In the genomic region with DNA sequence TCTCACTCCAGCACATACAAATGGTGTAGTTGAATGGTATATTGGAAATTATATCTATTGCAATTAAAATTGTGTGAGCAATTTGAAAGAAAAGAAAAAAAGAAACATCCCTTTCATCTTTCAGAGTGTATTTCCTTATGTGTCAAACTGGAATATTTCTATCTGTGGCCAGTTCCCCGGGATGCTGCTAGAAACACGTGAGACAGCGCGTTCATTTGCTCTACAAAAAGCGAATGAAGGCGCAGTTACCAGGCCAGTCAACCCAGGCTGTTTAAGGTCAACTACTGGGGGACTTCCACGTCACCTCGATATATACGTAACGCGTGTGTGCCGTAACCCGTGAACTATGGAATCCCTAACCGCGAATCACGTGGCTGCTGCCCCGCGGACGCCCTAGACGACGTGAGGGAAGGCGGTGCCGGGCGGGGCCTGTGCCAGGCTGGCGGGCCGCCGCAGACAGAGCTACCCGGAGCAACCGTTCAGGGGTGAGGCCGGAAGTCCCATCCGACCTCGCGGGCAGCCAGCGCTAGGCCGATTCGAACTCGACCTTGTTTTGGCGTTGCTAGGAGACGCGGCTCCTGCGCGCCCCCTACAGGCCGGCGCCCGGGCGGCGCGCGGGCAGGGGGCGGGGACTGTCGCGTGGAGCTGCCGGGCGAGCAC, we compare ENCODE assay signal across 1 cellular context.
TF ChIP-seq lines count a peak whose summit lies in the region.

No MANE protein-coding gene starts in this region.

TF ChIP-seq in HEK293, 187 proteins besides CTCF, POLR2A, EP300 and RAD21 (continued from another document and continues in another):
- TF ChIP-seq ZNF2 (tag by site-specific recombination; IDR thresholded peaks at IDR 0.05) (peak; percentile 15; the same call in 1 of the 2 replicates), ZNF248 (tag by site-specific recombination; IDR thresholded peaks at IDR 0.05) (no peak), ZNF174 (tag by site-specific recombination; IDR thresholded peaks at IDR 0.05) (no peak), ZNF707 (tag by site-specific recombination; IDR thresholded peaks at IDR 0.05) (no peak), ZNF112 (tag by site-specific recombination; IDR thresholded peaks at IDR 0.05) (no peak), SP3 (tag by site-specific recombination; IDR thresholded peaks at IDR 0.05) (peak; percentile 71), ZNF677 (tag by site-specific recombination; IDR thresholded peaks at IDR 0.05) (no peak), ZSCAN16 (tag by site-specific recombination; IDR thresholded peaks at IDR 0.05) (no peak), YY1 (tag by site-specific recombination; IDR thresholded peaks at IDR 0.05) (no peak), IKZF3 (tag by site-specific recombination; IDR thresholded peaks at IDR 0.05) (no peak), ZNF239 (tag by site-specific recombination; IDR thresholded peaks at IDR 0.05) (no peak), ZNF121 (tag by site-specific recombination; IDR thresholded peaks at IDR 0.05) (no peak), GLI2 (tag by site-specific recombination; IDR thresholded peaks at IDR 0.05; ENCODE audit: borderline replicate concordance, low read depth) (no peak), ZNF701 (tag by site-specific recombination; IDR thresholded peaks at IDR 0.05) (no peak), BCL11B (tag by site-specific recombination; IDR thresholded peaks at IDR 0.05; ENCODE audit: low read depth) (no peak), TRIM28 (IDR thresholded peaks at IDR 0.05; ENCODE audit: borderline replicate concordance, low read length) (peak; percentile 53; the same call in 1 of the 2 replicates), ZNF747 (tag by site-specific recombination; IDR thresholded peaks at IDR 0.05) (no peak), ZNF394 (tag by site-specific recombination; IDR thresholded peaks at IDR 0.05; ENCODE audit: borderline replicate concordance) (no peak), ZNF157 (tag by site-specific recombination; IDR thresholded peaks at IDR 0.05) (no peak), ZBTB8A (tag by site-specific recombination; IDR thresholded peaks at IDR 0.05) (no peak), FEZF1 (tag by site-specific recombination; IDR thresholded peaks at IDR 0.05) (no peak), TCF7L2 (IDR thresholded peaks at IDR 0.05; ENCODE audit: borderline replicate concordance, low read depth, low read length) (no peak), ZNF350 (tag by site-specific recombination; IDR thresholded peaks at IDR 0.05) (no peak), ZNF558 (tag by site-specific recombination; IDR thresholded peaks at IDR 0.05) (no peak), ZNF433 (tag by site-specific recombination; IDR thresholded peaks at IDR 0.05; ENCODE audit: low read depth) (no peak), ZNF23 (tag by site-specific recombination; IDR thresholded peaks at IDR 0.05; ENCODE audit: borderline replicate concordance) (no peak), ZNF521 (tag by site-specific recombination; IDR thresholded peaks at IDR 0.05) (no peak), ZNF404 (tag by site-specific recombination; IDR thresholded peaks at IDR 0.05) (no peak), ZNF510 (tag by site-specific recombination; IDR thresholded peaks at IDR 0.05; ENCODE audit: insufficient replicate concordance) (no peak), ZFP41 (tag by site-specific recombination; IDR thresholded peaks at IDR 0.05; ENCODE audit: borderline replicate concordance) (no peak), ZNF626 (tag by site-specific recombination; IDR thresholded peaks at IDR 0.05) (no peak), SP2 (tag by site-specific recombination; IDR thresholded peaks at IDR 0.05) (peak; percentile 70), ZBTB17 (tag by site-specific recombination; IDR thresholded peaks at IDR 0.05) (peak; percentile 80)
- TF ChIP-seq, protein P1, sequence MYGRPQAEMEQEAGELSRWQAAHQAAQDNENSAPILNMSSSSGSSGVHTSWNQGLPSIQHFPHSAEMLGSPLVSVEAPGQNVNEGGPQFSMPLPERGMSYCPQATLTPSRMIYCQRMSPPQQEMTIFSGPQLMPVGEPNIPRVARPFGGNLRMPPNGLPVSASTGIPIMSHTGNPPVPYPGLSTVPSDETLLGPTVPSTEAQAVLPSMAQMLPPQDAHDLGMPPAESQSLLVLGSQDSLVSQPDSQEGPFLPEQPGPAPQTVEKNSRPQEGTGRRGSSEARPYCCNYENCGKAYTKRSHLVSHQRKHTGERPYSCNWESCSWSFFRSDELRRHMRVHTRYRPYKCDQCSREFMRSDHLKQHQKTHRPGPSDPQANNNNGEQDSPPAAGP (tag by site-specific recombination; IDR thresholded peaks at IDR 0.05): no peak
- TF ChIP-seq, protein P2, sequence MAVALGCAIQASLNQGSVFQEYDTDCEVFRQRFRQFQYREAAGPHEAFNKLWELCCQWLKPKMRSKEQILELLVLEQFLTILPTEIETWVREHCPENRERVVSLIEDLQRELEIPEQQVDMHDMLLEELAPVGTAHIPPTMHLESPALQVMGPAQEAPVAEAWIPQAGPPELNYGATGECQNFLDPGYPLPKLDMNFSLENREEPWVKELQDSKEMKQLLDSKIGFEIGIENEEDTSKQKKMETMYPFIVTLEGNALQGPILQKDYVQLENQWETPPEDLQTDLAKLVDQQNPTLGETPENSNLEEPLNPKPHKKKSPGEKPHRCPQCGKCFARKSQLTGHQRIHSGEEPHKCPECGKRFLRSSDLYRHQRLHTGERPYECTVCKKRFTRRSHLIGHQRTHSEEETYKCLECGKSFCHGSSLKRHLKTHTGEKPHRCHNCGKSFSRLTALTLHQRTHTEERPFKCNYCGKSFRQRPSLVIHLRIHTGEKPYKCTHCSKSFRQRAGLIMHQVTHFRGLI (tag by site-specific recombination; IDR thresholded peaks at IDR 0.05): no peak
- TF ChIP-seq, protein P3, sequence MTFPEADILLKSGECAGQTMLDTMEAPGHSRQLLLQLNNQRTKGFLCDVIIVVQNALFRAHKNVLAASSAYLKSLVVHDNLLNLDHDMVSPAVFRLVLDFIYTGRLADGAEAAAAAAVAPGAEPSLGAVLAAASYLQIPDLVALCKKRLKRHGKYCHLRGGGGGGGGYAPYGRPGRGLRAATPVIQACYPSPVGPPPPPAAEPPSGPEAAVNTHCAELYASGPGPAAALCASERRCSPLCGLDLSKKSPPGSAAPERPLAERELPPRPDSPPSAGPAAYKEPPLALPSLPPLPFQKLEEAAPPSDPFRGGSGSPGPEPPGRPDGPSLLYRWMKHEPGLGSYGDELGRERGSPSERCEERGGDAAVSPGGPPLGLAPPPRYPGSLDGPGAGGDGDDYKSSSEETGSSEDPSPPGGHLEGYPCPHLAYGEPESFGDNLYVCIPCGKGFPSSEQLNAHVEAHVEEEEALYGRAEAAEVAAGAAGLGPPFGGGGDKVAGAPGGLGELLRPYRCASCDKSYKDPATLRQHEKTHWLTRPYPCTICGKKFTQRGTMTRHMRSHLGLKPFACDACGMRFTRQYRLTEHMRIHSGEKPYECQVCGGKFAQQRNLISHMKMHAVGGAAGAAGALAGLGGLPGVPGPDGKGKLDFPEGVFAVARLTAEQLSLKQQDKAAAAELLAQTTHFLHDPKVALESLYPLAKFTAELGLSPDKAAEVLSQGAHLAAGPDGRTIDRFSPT (tag by site-specific recombination; IDR thresholded peaks at IDR 0.05): no peak; the same call in none of the 2 replicates
- TF ChIP-seq, protein P4, sequence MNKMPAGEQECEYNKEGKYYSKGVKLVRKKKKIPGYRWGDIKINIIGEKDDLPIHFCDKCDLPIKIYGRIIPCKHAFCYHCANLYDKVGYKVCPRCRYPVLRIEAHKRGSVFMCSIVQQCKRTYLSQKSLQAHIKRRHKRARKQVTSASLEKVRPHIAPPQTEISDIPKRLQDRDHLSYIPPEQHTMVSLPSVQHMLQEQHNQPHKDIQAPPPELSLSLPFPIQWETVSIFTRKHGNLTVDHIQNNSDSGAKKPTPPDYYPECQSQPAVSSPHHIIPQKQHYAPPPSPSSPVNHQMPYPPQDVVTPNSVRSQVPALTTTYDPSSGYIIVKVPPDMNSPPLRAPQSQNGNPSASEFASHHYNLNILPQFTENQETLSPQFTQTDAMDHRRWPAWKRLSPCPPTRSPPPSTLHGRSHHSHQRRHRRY (tag by site-specific recombination; IDR thresholded peaks at IDR 0.05): no peak
- TF ChIP-seq, protein P5, sequence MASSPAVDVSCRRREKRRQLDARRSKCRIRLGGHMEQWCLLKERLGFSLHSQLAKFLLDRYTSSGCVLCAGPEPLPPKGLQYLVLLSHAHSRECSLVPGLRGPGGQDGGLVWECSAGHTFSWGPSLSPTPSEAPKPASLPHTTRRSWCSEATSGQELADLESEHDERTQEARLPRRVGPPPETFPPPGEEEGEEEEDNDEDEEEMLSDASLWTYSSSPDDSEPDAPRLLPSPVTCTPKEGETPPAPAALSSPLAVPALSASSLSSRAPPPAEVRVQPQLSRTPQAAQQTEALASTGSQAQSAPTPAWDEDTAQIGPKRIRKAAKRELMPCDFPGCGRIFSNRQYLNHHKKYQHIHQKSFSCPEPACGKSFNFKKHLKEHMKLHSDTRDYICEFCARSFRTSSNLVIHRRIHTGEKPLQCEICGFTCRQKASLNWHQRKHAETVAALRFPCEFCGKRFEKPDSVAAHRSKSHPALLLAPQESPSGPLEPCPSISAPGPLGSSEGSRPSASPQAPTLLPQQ (tag by site-specific recombination; IDR thresholded peaks at IDR 0.05): no peak; the same call in 1 of the 2 replicates
- TF ChIP-seq, protein P6, sequence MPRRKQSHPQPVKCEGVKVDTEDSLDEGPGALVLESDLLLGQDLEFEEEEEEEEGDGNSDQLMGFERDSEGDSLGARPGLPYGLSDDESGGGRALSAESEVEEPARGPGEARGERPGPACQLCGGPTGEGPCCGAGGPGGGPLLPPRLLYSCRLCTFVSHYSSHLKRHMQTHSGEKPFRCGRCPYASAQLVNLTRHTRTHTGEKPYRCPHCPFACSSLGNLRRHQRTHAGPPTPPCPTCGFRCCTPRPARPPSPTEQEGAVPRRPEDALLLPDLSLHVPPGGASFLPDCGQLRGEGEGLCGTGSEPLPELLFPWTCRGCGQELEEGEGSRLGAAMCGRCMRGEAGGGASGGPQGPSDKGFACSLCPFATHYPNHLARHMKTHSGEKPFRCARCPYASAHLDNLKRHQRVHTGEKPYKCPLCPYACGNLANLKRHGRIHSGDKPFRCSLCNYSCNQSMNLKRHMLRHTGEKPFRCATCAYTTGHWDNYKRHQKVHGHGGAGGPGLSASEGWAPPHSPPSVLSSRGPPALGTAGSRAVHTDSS (tag by site-specific recombination; IDR thresholded peaks at IDR 0.05): no peak
- TF ChIP-seq, protein P7, sequence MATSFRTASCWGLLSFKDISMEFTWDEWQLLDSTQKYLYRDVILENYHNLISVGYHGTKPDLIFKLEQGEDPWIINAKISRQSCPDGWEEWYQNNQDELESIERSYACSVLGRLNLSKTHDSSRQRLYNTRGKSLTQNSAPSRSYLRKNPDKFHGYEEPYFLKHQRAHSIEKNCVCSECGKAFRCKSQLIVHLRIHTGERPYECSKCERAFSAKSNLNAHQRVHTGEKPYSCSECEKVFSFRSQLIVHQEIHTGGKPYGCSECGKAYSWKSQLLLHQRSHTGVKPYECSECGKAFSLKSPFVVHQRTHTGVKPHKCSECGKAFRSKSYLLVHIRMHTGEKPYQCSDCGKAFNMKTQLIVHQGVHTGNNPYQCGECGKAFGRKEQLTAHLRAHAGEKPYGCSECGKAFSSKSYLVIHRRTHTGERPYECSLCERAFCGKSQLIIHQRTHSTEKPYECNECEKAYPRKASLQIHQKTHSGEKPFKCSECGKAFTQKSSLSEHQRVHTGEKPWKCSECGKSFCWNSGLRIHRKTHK (tag by site-specific recombination; IDR thresholded peaks at IDR 0.05): no peak
- TF ChIP-seq, protein P8, sequence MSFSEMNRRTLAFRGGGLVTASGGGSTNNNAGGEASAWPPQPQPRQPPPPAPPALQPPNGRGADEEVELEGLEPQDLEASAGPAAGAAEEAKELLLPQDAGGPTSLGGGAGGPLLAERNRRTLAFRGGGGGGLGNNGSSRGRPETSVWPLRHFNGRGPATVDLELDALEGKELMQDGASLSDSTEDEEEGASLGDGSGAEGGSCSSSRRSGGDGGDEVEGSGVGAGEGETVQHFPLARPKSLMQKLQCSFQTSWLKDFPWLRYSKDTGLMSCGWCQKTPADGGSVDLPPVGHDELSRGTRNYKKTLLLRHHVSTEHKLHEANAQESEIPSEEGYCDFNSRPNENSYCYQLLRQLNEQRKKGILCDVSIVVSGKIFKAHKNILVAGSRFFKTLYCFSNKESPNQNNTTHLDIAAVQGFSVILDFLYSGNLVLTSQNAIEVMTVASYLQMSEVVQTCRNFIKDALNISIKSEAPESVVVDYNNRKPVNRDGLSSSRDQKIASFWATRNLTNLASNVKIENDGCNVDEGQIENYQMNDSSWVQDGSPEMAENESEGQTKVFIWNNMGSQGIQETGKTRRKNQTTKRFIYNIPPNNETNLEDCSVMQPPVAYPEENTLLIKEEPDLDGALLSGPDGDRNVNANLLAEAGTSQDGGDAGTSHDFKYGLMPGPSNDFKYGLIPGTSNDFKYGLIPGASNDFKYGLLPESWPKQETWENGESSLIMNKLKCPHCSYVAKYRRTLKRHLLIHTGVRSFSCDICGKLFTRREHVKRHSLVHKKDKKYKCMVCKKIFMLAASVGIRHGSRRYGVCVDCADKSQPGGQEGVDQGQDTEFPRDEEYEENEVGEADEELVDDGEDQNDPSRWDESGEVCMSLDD (tag by site-specific recombination; IDR thresholded peaks at IDR 0.05): no peak; the same call in 1 of the 2 replicates
- TF ChIP-seq, protein P9, sequence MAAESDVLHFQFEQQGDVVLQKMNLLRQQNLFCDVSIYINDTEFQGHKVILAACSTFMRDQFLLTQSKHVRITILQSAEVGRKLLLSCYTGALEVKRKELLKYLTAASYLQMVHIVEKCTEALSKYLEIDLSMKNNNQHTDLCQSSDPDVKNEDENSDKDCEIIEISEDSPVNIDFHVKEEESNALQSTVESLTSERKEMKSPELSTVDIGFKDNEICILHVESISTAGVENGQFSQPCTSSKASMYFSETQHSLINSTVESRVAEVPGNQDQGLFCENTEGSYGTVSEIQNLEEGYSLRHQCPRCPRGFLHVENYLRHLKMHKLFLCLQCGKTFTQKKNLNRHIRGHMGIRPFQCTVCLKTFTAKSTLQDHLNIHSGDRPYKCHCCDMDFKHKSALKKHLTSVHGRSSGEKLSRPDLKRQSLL (tag by site-specific recombination; IDR thresholded peaks at IDR 0.05): no peak
- TF ChIP-seq, protein P10, sequence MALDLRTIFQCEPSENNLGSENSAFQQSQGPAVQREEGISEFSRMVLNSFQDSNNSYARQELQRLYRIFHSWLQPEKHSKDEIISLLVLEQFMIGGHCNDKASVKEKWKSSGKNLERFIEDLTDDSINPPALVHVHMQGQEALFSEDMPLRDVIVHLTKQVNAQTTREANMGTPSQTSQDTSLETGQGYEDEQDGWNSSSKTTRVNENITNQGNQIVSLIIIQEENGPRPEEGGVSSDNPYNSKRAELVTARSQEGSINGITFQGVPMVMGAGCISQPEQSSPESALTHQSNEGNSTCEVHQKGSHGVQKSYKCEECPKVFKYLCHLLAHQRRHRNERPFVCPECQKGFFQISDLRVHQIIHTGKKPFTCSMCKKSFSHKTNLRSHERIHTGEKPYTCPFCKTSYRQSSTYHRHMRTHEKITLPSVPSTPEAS (tag by site-specific recombination; IDR thresholded peaks at IDR 0.05): no peak
- TF ChIP-seq, protein P11, sequence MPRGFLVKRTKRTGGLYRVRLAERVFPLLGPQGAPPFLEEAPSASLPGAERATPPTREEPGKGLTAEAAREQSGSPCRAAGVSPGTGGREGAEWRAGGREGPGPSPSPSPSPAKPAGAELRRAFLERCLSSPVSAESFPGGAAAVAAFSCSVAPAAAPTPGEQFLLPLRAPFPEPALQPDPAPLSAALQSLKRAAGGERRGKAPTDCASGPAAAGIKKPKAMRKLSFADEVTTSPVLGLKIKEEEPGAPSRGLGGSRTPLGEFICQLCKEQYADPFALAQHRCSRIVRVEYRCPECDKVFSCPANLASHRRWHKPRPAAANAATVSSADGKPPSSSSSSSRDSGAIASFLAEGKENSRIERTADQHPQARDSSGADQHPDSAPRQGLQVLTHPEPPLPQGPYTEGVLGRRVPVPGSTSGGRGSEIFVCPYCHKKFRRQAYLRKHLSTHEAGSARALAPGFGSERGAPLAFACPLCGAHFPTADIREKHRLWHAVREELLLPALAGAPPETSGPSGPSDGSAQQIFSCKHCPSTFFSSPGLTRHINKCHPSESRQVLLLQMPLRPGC (tag by site-specific recombination; IDR thresholded peaks at IDR 0.05): no peak; the same call in 1 of the 2 replicates
